25 cellular contexts compared by ENCODE assay signal in genomic region chr2:198016244-198016643, GRCh38.
"Had no signal": no experiment of that assay in that cellular context is flagged by ENCODE, and none has a peak within 500 bp of the region (broad histone marks: within the 10 kb centered on the region; RNA-seq: fewer than 3 reads in every experiment).

No MANE protein-coding gene starts in this region.

- H3K36me3 Mint-ChIP-seq: activated CD8-positive, alpha-beta memory T cell treated with anti-CD3 and anti-CD28 coated beads, Interleukin-2, amount 10 ng/mL, durations not matched to agents 7 days and 5 days; mesothelial cell of epicardium had no signal

- H3K4me3 Mint-ChIP-seq: activated CD4-positive, alpha-beta T cell treated with anti-CD3 and anti-CD28 coated beads, Interleukin-2, amount 10 ng/mL, durations not matched to agents 7 days and 5 days; activated CD8-positive, alpha-beta memory T cell treated with anti-CD3 and anti-CD28 coated beads, Interleukin-2, amount 10 ng/mL, durations not matched to agents 7 days and 5 days; activated CD8-positive, alpha-beta T cell treated with anti-CD3 and anti-CD28 coated beads for 36 hours; activated naive CD8-positive, alpha-beta T cell treated with anti-CD3 and anti-CD28 coated beads, Interleukin-2, amount 10 ng/mL, durations not matched to agents 7 days and 5 days; mesothelial cell of epicardium; naive thymus-derived CD8-positive, alpha-beta T cell; neural crest cell had no signal

- H3K4me1 Mint-ChIP-seq: activated CD8-positive, alpha-beta memory T cell treated with anti-CD3 and anti-CD28 coated beads, Interleukin-2, amount 10 ng/mL, durations not matched to agents 7 days and 5 days; activated naive CD8-positive, alpha-beta T cell treated with anti-CD3 and anti-CD28 coated beads, Interleukin-2, amount 10 ng/mL, durations not matched to agents 7 days and 5 days; mesothelial cell of epicardium; neural crest cell had no signal

- H3K9me3 ChIP-seq: thyroid gland, upper lobe of right lung had no signal

- H3K27me3 ChIP-seq: gastroesophageal sphincter, hepatocyte, spleen, stomach, thyroid gland, upper lobe of right lung had no signal

- ATAC-seq: activated CD8-positive, alpha-beta memory T cell treated with anti-CD3 and anti-CD28 coated beads, Interleukin-2, amount 10 ng/mL, durations not matched to agents 7 days and 5 days; activated CD8-positive, alpha-beta T cell treated with anti-CD3 and anti-CD28 coated beads for 36 hours; gastroesophageal sphincter; left cardiac atrium; naive thymus-derived CD8-positive, alpha-beta T cell; right cardiac atrium; upper lobe of right lung had no signal

- H3K27ac ChIP-seq: gastroesophageal sphincter, hepatocyte, SK-N-MC, spleen, stomach, thyroid gland, upper lobe of right lung, VCaP had no signal

- H3K27ac Mint-ChIP-seq: activated CD4-positive, alpha-beta T cell treated with anti-CD3 and anti-CD28 coated beads, Interleukin-2, amount 10 ng/mL, durations not matched to agents 7 days and 5 days; activated CD8-positive, alpha-beta memory T cell treated with anti-CD3 and anti-CD28 coated beads, Interleukin-2, amount 10 ng/mL, durations not matched to agents 7 days and 5 days; activated CD8-positive, alpha-beta T cell treated with anti-CD3 and anti-CD28 coated beads for 36 hours; activated naive CD8-positive, alpha-beta T cell treated with anti-CD3 and anti-CD28 coated beads, Interleukin-2, amount 10 ng/mL, durations not matched to agents 7 days and 5 days; mesothelial cell of epicardium had no signal

- H3K27me3 Mint-ChIP-seq: activated CD4-positive, alpha-beta T cell treated with anti-CD3 and anti-CD28 coated beads, Interleukin-2, amount 10 ng/mL, durations not matched to agents 7 days and 5 days; activated CD8-positive, alpha-beta memory T cell treated with anti-CD3 and anti-CD28 coated beads, Interleukin-2, amount 10 ng/mL, durations not matched to agents 7 days and 5 days; activated CD8-positive, alpha-beta T cell treated with anti-CD3 and anti-CD28 coated beads for 36 hours; activated naive CD8-positive, alpha-beta T cell treated with anti-CD3 and anti-CD28 coated beads, Interleukin-2, amount 10 ng/mL, durations not matched to agents 7 days and 5 days had no signal

- DNase-seq: activated CD4-positive, alpha-beta T cell treated with anti-CD3 and anti-CD28 coated beads, Interleukin-2, amount 10 ng/mL, durations not matched to agents 7 days and 5 days; activated CD4-positive, CD25-positive, alpha-beta regulatory T cell treated with anti-CD3 and anti-CD28 coated beads, Interleukin-2, amount 50 U/mL, for 72 hours; activated CD8-positive, alpha-beta memory T cell treated with anti-CD3 and anti-CD28 coated beads, Interleukin-2, amount 10 ng/mL, durations not matched to agents 7 days and 5 days; activated CD8-positive, alpha-beta T cell treated with anti-CD3 and anti-CD28 coated beads for 36 hours; activated effector memory CD4-positive, alpha-beta T cell treated with anti-CD3 and anti-CD28 coated beads, Interleukin-2, amount 50 U/mL, for 16 hours; activated naive CD8-positive, alpha-beta T cell treated with anti-CD3 and anti-CD28 coated beads, Interleukin-2, amount 10 ng/mL, durations not matched to agents 7 days and 5 days; amniotic stem cell; central memory CD4-positive, alpha-beta T cell; left cardiac atrium; naive thymus-derived CD8-positive, alpha-beta T cell; nucleus accumbens; posterior cingulate gyrus; right cardiac atrium; spleen; stimulated activated CD4-positive, alpha-beta T cell treated with anti-CD3 and anti-CD28 coated beads, Interleukin-2, amount 100 ng/mL, for 48 hours; stomach; T-helper 9 cell; thyroid gland; upper lobe of right lung had no signal
